In the genomic region with DNA sequence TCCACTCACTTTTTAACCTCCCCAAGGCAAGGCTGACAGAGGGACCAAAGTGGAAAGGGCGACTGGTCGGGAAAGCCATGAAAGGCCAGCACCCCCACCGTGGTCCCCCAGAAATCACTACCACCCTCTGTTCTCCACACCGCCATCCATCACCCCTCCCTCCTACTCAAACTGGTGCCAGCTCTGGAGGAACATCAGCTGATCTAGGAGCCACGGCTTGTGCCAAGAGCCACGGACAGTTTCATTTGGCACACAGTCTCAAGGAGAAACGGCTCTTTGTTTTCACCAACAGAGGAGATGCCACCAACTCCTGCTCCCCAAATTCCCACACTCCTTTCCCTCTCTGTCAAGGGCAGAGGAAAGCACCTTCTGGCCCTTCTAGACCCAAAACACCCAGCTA, we compare ENCODE assay signal across 10 cellular contexts. TPM values are rescaled to one million over a fixed set of nuclear protein-coding genes. Genes with fewer than 3 reads are reported as not detected.
DNase-seq lines count a peak whose midpoint lies in the region; ATAC-seq and TF ChIP-seq lines count a peak whose summit lies in the region.
"Had no signal": no experiment of that assay in that cellular context is flagged by ENCODE, and none has a peak within 500 bp of the region (broad histone marks: within the 10 kb centered on the region; RNA-seq: fewer than 3 reads in every experiment).

No MANE protein-coding gene starts in this region.

- no peak for TF ChIP-seq CTCF in Caco-2 (IDR thresholded peaks at IDR 0.05; ENCODE audit: insufficient read depth in 1 of 2, low read depth in 1 of 2, low read length in 1 of 2, severe bottlenecking in 1 of 2, unreplicated experiment in 1 of 2)
- no peak for TF ChIP-seq CTCF in sigmoid colon (IDR thresholded peaks at IDR 0.05)

- DNase-seq in Caco-2 (no peak), adipocyte (ENCODE audit: low read depth) (no peak), right cardiac atrium (peak in 2 of 3 donors; percentile 27 to 69), sigmoid colon (no peak), NCI-H2227 (lab: John Stamatoyannopoulos, UW; ENCODE audit: unreplicated experiment) (no peak)
- DNase-seq: activated CD4-positive, alpha-beta T cell treated with anti-CD3 and anti-CD28 coated beads for 1 hour; NCI-H748 treated with DMSO at 0.1 percent for 48 hours had no signal

- no peak overlapping the region for H3K4me3 ChIP-seq in Caco-2 (ENCODE audit: low read depth, low read length)
- peak overlapping the region; percentile 12 for H3K4me3 ChIP-seq in adipocyte (ENCODE audit: low read length)
- no peak overlapping the region for H3K4me3 ChIP-seq in right cardiac atrium (ENCODE audit: low read length)
- H3K4me3 ChIP-seq in sigmoid colon: no peak overlapping the region

- H3K27me3 ChIP-seq in Caco-2 (replicated peaks; ENCODE audit: control insufficient read depth, insufficient read depth, low read length) (no peaks in the 10 kb centered on the region), adipocyte (replicated peaks; ENCODE audit: control insufficient read depth, insufficient read depth, low read length) (no peaks in the 10 kb centered on the region), right cardiac atrium (ENCODE audit: control insufficient read depth, insufficient read depth) (no peaks in the 10 kb centered on the region), sigmoid colon (no peaks in the 10 kb centered on the region)

- ATAC-seq in right cardiac atrium (peak; percentile 25 to 57), GM21529 (IDR thresholded peaks at IDR 0.05; ENCODE audit: unreplicated experiment) (no peak), GM19035 (IDR thresholded peaks at IDR 0.05; ENCODE audit: unreplicated experiment) (no peak), HG02970 (IDR thresholded peaks at IDR 0.05; ENCODE audit: low FRiP score, unreplicated experiment) (no peak)

- H3K27ac ChIP-seq in right cardiac atrium (ENCODE audit: low read length) (peak overlapping the region; percentile 85), sigmoid colon (peak overlapping the region; percentile 3 to 57 (median 44))

- no peaks in the 10 kb centered on the region for H3K9me3 ChIP-seq in Caco-2
- no peaks in the 10 kb centered on the region for H3K9me3 ChIP-seq in adipocyte (ENCODE audit: control insufficient read depth, low read length)
- no peaks in the 10 kb centered on the region for H3K9me3 ChIP-seq in right cardiac atrium (ENCODE audit: control insufficient read depth, low read length)
- no peaks in the 10 kb centered on the region for H3K9me3 ChIP-seq in sigmoid colon

- no peaks in the 10 kb centered on the region for H3K9me3 Mint-ChIP-seq in Caco-2 (ENCODE audit: unreplicated experiment)

- peak overlapping the region; percentile 27 for H3K9ac ChIP-seq in adipocyte (ENCODE audit: low read length)

- peaks cover 100% of the 10 kb centered on the region for H3K36me3 Mint-ChIP-seq in Caco-2 (ENCODE audit: insufficient read depth, unreplicated experiment)

- BruUV-seq in Caco-2 (replicated peaks; lab: Mats Ljungman, UMichigan): no TSS peak

- POLR2A ChIA-PET in Caco-2 (lab: Charles Lee): interaction anchor here (1.2 kb wide), 1 partner anchor 26 kb away, joined by 4 read pairs; a partner anchor contains a TSS

- no peak for TF ChIP-seq EP300 in sigmoid colon (IDR thresholded peaks at IDR 0.05)

- no peaks in the 10 kb centered on the region for H3K4me1 ChIP-seq in Caco-2
- peaks cover 33% of the 10 kb centered on the region for H3K4me1 ChIP-seq in adipocyte (ENCODE audit: control insufficient read depth, insufficient read depth, low read length)
- H3K4me1 ChIP-seq in right cardiac atrium (ENCODE audit: control insufficient read depth, insufficient read depth, low read length): peaks cover 11% of the 10 kb centered on the region
- peaks cover 0 to 26% (median 21%) of the 10 kb centered on the region in 4 donors for H3K4me1 ChIP-seq in sigmoid colon

- peaks cover 8% of the 10 kb centered on the region for H3K4me1 Mint-ChIP-seq in Caco-2 (ENCODE audit: low read depth, unreplicated experiment)

- no peaks in the 10 kb centered on the region; the same call in none of the 2 replicates for H3K36me3 ChIP-seq in Caco-2 (ENCODE audit: control insufficient read depth, insufficient read depth, low read length)
- peaks cover 38% of the 10 kb centered on the region for H3K36me3 ChIP-seq in adipocyte (ENCODE audit: control insufficient read depth, insufficient read depth, low read length, severe bottlenecking)
- peaks cover 0 to 52% (median 0%) of the 10 kb centered on the region in 4 donors for H3K36me3 ChIP-seq in sigmoid colon

- WGBS in right cardiac atrium: 58% methylated on average over 7 of the region's 7 CpGs
- WGBS in sigmoid colon, 2 donors: 66 to 88% methylated on average over 7 of the region's 7 CpGs

- H3K27ac Mint-ChIP-seq in Caco-2 (ENCODE audit: unreplicated experiment): peak overlapping the region; percentile 7

- no peaks in the 10 kb centered on the region for H3K27me3 Mint-ChIP-seq in Caco-2 (ENCODE audit: insufficient read depth, unreplicated experiment)

- TF ChIP-seq POLR2A in sigmoid colon (IDR thresholded peaks at IDR 0.05): no peak

- intact Hi-C loops in Caco-2 (cut with micrococcal nuclease; ENCODE audit: unreplicated experiment) (no loop called here), right cardiac atrium (cut with DNase I) (no loop called here), sigmoid colon (cut with DNase I) (no loop called here)

- H3K4me3 Mint-ChIP-seq in Caco-2 (ENCODE audit: unreplicated experiment): no peak overlapping the region

- CTCF ChIA-PET in Caco-2 (lab: Charles Lee): no interaction called here

RNA-seq across cellular contexts. Expression of a gene that starts 26.0 kb away (rescaled TPM):
- 132 and 152 TPM in 2 replicates for total RNA-seq in Caco-2 (2022)
- 10 to 100 TPM; 21.0 to 41.8 (median 24.2) TPM for total RNA-seq in right cardiac atrium
- 31.8 TPM for polyA plus RNA-seq in right cardiac atrium
- total RNA-seq in sigmoid colon: 10 to 100 TPM in 2 of 4 donors, 1 to 10 TPM in 2; 7.2 to 13.8 (median 11.2) TPM
- polyA plus RNA-seq in sigmoid colon: 10 to 100 TPM; 20.3 to 33.6 (median 24.0) TPM

Comparison
In these comparisons a context has a peak if more than half of its experiments do, and no peak if none do; other contexts are left out.
1. DNase-seq: peak in right cardiac atrium (2 of 3); none in Caco-2 (0 of 2), adipocyte (single experiment), sigmoid colon (single experiment) and NCI-H2227 (single experiment).
2. ATAC-seq: peak in right cardiac atrium (2 of 2); none in GM21529 (single experiment), GM19035 (single experiment) and HG02970 (single experiment).